In genomic region chr3:52845691-52846426, GRCh38 we compare ENCODE assay signal across 7 cellular contexts. TPM values are rescaled to one million over a fixed set of nuclear protein-coding genes. Genes with fewer than 3 reads are reported as not detected.
A peak's percentile ranks its signal among the peaks of the same experiment; 100 is the strongest.
DNase-seq lines count a peak whose midpoint lies in the region; ATAC-seq and TF ChIP-seq lines count a peak whose summit lies in the region.
"Had no signal": no experiment of that assay in that cellular context is flagged by ENCODE, and none has a peak within 500 bp of the region (broad histone marks: within the 10 kb centered on the region; RNA-seq: fewer than 3 reads in every experiment).

No MANE protein-coding gene starts in this region.

- peak; percentile 6 to 20 for DNase-seq in stimulated activated CD4-positive, alpha-beta T cell treated with anti-CD3 and anti-CD28 coated beads, Interleukin-1b, Interleukin-23, amount 100 ng/mL, for 4 hours (ENCODE audit: low read depth in 2 of 2)
- no peak for DNase-seq in stimulated activated CD4-positive, alpha-beta T cell treated with anti-CD3 and anti-CD28 coated beads, Interleukin-12 subunit alpha, Interleukin-12 subunit beta, amount 100 ng/mL, for 4 hours
- DNase-seq in vagina (ENCODE audit: extremely low spot score in 2 of 2): no peak
- DNase-seq in NCI-H2029 (lab: John Stamatoyannopoulos, UW): no peak

- peak in 1 of 4 experiments; percentile 59 for TF ChIP-seq CTCF in gastroesophageal sphincter (IDR thresholded peaks at IDR 0.05)
- no peak for TF ChIP-seq CTCF in vagina (IDR thresholded peaks at IDR 0.05)

- intact Hi-C loops in vagina (cut with DNase I): loop anchor here (5.0 kb wide), 1 partner anchor 46 kb away; no protein-coding TSS in a partner anchor

- 28 to 55% methylated on average over 4 of the region's 7 CpGs for WGBS in gastroesophageal sphincter (ENCODE audit: low coverage in 1 of 2), 2 donors

- TF ChIP-seq EP300 in gastroesophageal sphincter (IDR thresholded peaks at IDR 0.05): no peak

- peaks cover 0 to 69% of the 10 kb centered on the region in 2 donors for H3K36me3 ChIP-seq in gastroesophageal sphincter
- H3K36me3 ChIP-seq in vagina: peaks cover 0 to 36% of the 10 kb centered on the region in 2 donors

- H3K9me3 ChIP-seq in gastroesophageal sphincter (no peaks in the 10 kb centered on the region), vagina (no peaks in the 10 kb centered on the region)

- TF ChIP-seq POLR2A in gastroesophageal sphincter (IDR thresholded peaks at IDR 0.05): no peak
- no peak for TF ChIP-seq POLR2A in vagina (IDR thresholded peaks at IDR 0.05)

- H3K4me3 ChIP-seq in gastroesophageal sphincter: no peak overlapping the region
- H3K4me3 ChIP-seq in vagina: no peak overlapping the region

- peak; percentile 2 for ATAC-seq in gastroesophageal sphincter
- no peak for ATAC-seq in GM18511 (IDR thresholded peaks at IDR 0.05; ENCODE audit: unreplicated experiment)

- H3K4me1 ChIP-seq in gastroesophageal sphincter (peaks cover 6 to 78% (median 22%) of the 10 kb centered on the region in 3 donors), vagina (peaks cover 36% of the 10 kb centered on the region)

- no peaks in the 10 kb centered on the region for H3K27me3 ChIP-seq in gastroesophageal sphincter
- no peaks in the 10 kb centered on the region for H3K27me3 ChIP-seq in vagina

- H3K27ac ChIP-seq in gastroesophageal sphincter: peak overlapping the region; percentile 21 to 90 (median 82)
- H3K27ac ChIP-seq in vagina: peak overlapping the region; percentile 90

RNA-seq across cellular contexts. Expression of gene MUSTN1, which starts 11.0 kb away (rescaled TPM):
- 10 to 100 TPM in 3 of 4 donors, 1 to 10 TPM in 1; 8.6 to 20.9 (median 16.6) TPM for total RNA-seq in gastroesophageal sphincter
- 30.2 TPM for total RNA-seq in vagina
- total RNA-seq: Daoy had no signal

RNA-seq across cellular contexts. Expression of gene ITIH4, which starts 15.4 kb away (rescaled TPM):
- total RNA-seq in gastroesophageal sphincter: 1 to 10 TPM; 1.2 to 7.0 (median 3.4) TPM
- 5.9 TPM for total RNA-seq in vagina

RNA-seq across cellular contexts. Expression of gene ITIH3, which starts 51.3 kb away (rescaled TPM):
- total RNA-seq in gastroesophageal sphincter (1 to 10 TPM in 1 of 4 donors, under 1 TPM in 2, not detected in 1; 0.27 to 9.7 (median 0.89) TPM), vagina (7.6 TPM)
- total RNA-seq: Daoy had no signal

RNA-seq across cellular contexts. Expression of gene STIMATE, which starts 51.5 kb away (rescaled TPM):
- total RNA-seq in gastroesophageal sphincter: 10 to 100 TPM; 14.6 to 30.2 (median 20.5) TPM
- 12.5 TPM for total RNA-seq in vagina

Comparison
In these comparisons a context has a peak if more than half of its experiments do, and no peak if none do; other contexts are left out.
1. DNase-seq: peak in stimulated activated CD4-positive, alpha-beta T cell treated with anti-CD3 and anti-CD28 coated beads, Interleukin-1b, Interleukin-23, amount 100 ng/mL, for 4 hours (2 of 2); none in stimulated activated CD4-positive, alpha-beta T cell treated with anti-CD3 and anti-CD28 coated beads, Interleukin-12 subunit alpha, Interleukin-12 subunit beta, amount 100 ng/mL, for 4 hours (single experiment), vagina (0 of 2) and NCI-H2029 (single experiment).